Comparison of ENCODE assay signal across 15 cellular contexts in the genomic region with DNA sequence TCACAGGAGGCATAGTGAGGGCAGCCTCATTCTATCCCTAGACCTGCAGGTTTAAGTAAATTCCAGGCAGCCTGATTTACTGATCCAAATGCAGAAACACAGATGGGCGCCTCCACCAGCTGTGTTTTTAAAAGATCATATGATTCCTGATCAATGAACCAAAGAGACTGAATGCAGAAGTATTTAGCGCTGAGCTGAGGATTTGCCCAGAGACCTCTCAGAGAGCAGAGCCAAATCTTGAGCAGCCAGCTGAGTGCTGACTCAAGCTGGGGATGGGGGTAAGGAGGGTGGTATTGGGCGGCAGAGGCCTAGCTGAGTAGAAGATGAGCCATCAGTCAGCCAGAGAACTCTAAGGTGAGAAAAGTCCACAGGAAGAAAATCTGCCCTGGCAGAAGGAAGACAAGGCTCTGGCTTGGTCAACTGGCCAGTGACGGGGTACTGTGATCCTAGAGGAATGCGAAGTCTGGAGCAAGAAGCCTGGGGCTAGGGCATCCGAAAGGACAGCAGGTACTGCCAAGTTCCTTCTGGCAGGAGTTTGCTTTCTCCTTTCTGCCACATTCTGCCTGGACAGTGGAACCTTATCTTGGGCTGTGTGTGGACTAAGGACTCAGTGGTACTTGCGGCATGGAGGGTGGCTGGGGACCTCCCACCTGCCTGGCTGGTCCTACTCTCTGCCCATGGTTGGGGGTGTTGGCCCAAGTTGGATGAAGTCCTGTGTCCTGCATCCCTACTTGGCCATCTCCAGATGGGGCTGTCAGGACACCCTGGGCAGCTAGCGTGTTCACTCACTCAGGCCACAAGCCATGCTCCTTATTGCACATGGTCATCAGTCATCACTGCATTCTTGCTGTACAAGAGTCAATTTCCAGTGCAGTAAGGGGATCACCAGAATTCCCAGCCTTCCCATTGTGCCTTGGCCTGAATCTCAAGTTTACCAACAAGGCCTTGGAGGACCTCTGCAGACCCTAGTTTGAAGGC. TPM values are rescaled to one million over a fixed set of nuclear protein-coding genes. Genes with fewer than 3 reads are reported as not detected.
DNase-seq lines count a peak whose midpoint lies in the region; ATAC-seq and TF ChIP-seq lines count a peak whose summit lies in the region.
"Had no signal": no experiment of that assay in that cellular context is flagged by ENCODE, and none has a peak within 500 bp of the region (broad histone marks: within the 10 kb centered on the region; RNA-seq: fewer than 3 reads in every experiment).

No MANE protein-coding gene starts in this region.

- no peak overlapping the region for H3K4ac ChIP-seq in neuronal stem cell (ENCODE audit: low read length)

- intact Hi-C loops in breast epithelium (cut with DNase I; ENCODE audit: low total_unique reads), result no loop called here

- no peak overlapping the region for H3K9ac ChIP-seq in neuronal stem cell (ENCODE audit: low read depth, low read length, poor library complexity)

- DNase-seq in T47D (ENCODE audit: low read depth in 1 of 2, low spot score in 1 of 2) (peak; percentile 37 to 83), breast epithelium (ENCODE audit: low spot score in 2 of 2) (no peak), fibroblast of gingiva (ENCODE audit: low read depth) (peak; percentile 40), neuronal stem cell (ENCODE audit: low spot score) (no peak)
- no peak for DNase-seq in activated T-cell treated with anti-CD3 and anti-CD28 coated beads, Interleukin-2, amount 50 U/mL, for 1 hour
- DNase-seq: activated CD4-positive, alpha-beta T cell treated with anti-CD3 and anti-CD28 coated beads for 48 hours; activated CD8-positive, alpha-beta memory T cell treated with anti-CD3 and anti-CD28 coated beads, Interleukin-2, amount 50 U/mL, for 4 hours; effector memory CD8-positive, alpha-beta T cell; NCI-H2029; SIG-M5; tibial artery had no signal

- H2BK15ac ChIP-seq in neuronal stem cell (ENCODE audit: low read length), result no peak overlapping the region

- H2BK120ac ChIP-seq in neuronal stem cell (ENCODE audit: low read depth, low read length), result no peak overlapping the region

- no peak overlapping the region for H2BK12ac ChIP-seq in neuronal stem cell (ENCODE audit: low read length)

- no peak overlapping the region for H3K4me3 ChIP-seq in breast epithelium
- H3K4me3 ChIP-seq in neuronal stem cell (ENCODE audit: low read length in 2 of 2), result peak overlapping the region in 1 of 2 donors; percentile 31
- H3K4me3 ChIP-seq: skin epidermis, tibial artery had no signal

- H3K27ac ChIP-seq in breast epithelium, result peak overlapping the region in 1 of 2 donors; percentile 32
- no peak overlapping the region for H3K27ac ChIP-seq in neuronal stem cell (replicated peaks; ENCODE audit: low read length)
- H3K27ac ChIP-seq: skin epidermis, tibial artery had no signal

- TF ChIP-seq POLR2A in breast epithelium (IDR thresholded peaks at IDR 0.05), result no peak

- in situ Hi-C loops in T47D (cut with HindIII; ENCODE audit: low pct_unique_long_range_greater_than_20kb, low sequenced_read_pairs), result no loop called here

- H3K23ac ChIP-seq in neuronal stem cell (ENCODE audit: low read depth, low read length, poor library complexity), result peak overlapping the region; percentile 13

- no peak overlapping the region for H4K8ac ChIP-seq in neuronal stem cell (ENCODE audit: low read depth, low read length)

- H3K36me3 ChIP-seq in breast epithelium (no peaks in the 10 kb centered on the region), neuronal stem cell (replicated peaks in 1 of 2; ENCODE audit: control insufficient read depth in 2 of 2, insufficient read depth in 2 of 2, low read length in 2 of 2) (no peaks in the 10 kb centered on the region)
- H3K36me3 ChIP-seq: tibial artery had no signal

- H3K27me3 ChIP-seq in breast epithelium (no peaks in the 10 kb centered on the region), neuronal stem cell (ENCODE audit: control insufficient read depth in 3 of 3, insufficient read depth in 3 of 3, low read depth in 1 of 3, low read length in 3 of 3) (peaks cover 0 to 21% (median 0%) of the 10 kb centered on the region in 3 experiments)
- H3K27me3 ChIP-seq: tibial artery had no signal

- H3K79me1 ChIP-seq in neuronal stem cell (ENCODE audit: low read depth, low read length), result no peaks in the 10 kb centered on the region

- no peak overlapping the region for H2AFZ ChIP-seq in neuronal stem cell (ENCODE audit: low read length)

- H3K9me3 ChIP-seq in breast epithelium (no peaks in the 10 kb centered on the region), neuronal stem cell (replicated peaks in 1 of 2; ENCODE audit: control insufficient read depth in 2 of 2, insufficient read depth in 1 of 2, low read depth in 1 of 2, low read length in 2 of 2) (peaks cover 0 to 3% of the 10 kb centered on the region in 2 donors)
- H3K9me3 ChIP-seq: tibial artery had no signal

- ATAC-seq in HG03460 (IDR thresholded peaks at IDR 0.05; ENCODE audit: unreplicated experiment) (no peak), GM19035 (IDR thresholded peaks at IDR 0.05; ENCODE audit: unreplicated experiment) (no peak), HG03457 (IDR thresholded peaks at IDR 0.05; ENCODE audit: unreplicated experiment) (no peak)
- ATAC-seq: effector memory CD8-positive, alpha-beta T cell had no signal

- H3K4me1 ChIP-seq in breast epithelium (no peaks in the 10 kb centered on the region), neuronal stem cell (ENCODE audit: control insufficient read depth in 2 of 2, insufficient read depth in 1 of 2, low read depth in 1 of 2, low read length in 2 of 2) (no peaks in the 10 kb centered on the region)
- H3K4me1 ChIP-seq: tibial artery had no signal

- H4K91ac ChIP-seq in neuronal stem cell (ENCODE audit: low read depth, low read length, poor library complexity), result no peak overlapping the region

- peak overlapping the region; percentile 8 for H2AK5ac ChIP-seq in neuronal stem cell (ENCODE audit: low read depth, low read length)

- H2BK5ac ChIP-seq in neuronal stem cell (ENCODE audit: low read length), result no peak overlapping the region

- TF ChIP-seq CTCF in breast epithelium (IDR thresholded peaks at IDR 0.05), result no peak

- WGBS in neuronal stem cell (ENCODE audit: extremely low coverage in 2 of 2, insufficient read length in 2 of 2, insufficient replicate concordance in 1 of 2), 2 donors, result no CpG with 5 or more reads among the region's 8 CpGs

- H3K4me2 ChIP-seq in neuronal stem cell (ENCODE audit: insufficient read depth, low read length, poor library complexity, severe bottlenecking), result no peak overlapping the region

- no peak overlapping the region for H3K18ac ChIP-seq in neuronal stem cell (ENCODE audit: low read length)

- no peak overlapping the region for H3K14ac ChIP-seq in neuronal stem cell (ENCODE audit: low read length)

RNA-seq across cellular contexts. Expression of gene CDKN2AIPNL, which starts 34.4 kb away (rescaled TPM):
- 10 to 100 TPM; 16.2 to 20.8 (median 19.7) TPM for total RNA-seq in breast epithelium
- 58.5 TPM for polyA plus RNA-seq in neuronal stem cell (2013, experiment 1 of 2)
- 58.2 TPM for polyA plus RNA-seq in neuronal stem cell (2013, experiment 2 of 2)

Comparison
In these comparisons a context has a peak if more than half of its experiments do, and no peak if none do; other contexts are left out.
1. DNase-seq: peak in T47D (2 of 2) and fibroblast of gingiva (single experiment); none in breast epithelium (0 of 2), neuronal stem cell (single experiment) and activated T-cell treated with anti-CD3 and anti-CD28 coated beads, Interleukin-2, amount 50 U/mL, for 1 hour (single experiment).